ENCODE assay signal across 28 cellular contexts in genomic region chr5:159982421-159983173, GRCh38.
"Had no signal": no experiment of that assay in that cellular context is flagged by ENCODE, and none has a peak within 500 bp of the region (broad histone marks: within the 10 kb centered on the region; RNA-seq: fewer than 3 reads in every experiment).

No MANE protein-coding gene starts in this region.

- H3K27ac ChIP-seq: hepatocyte, right lobe of liver, thoracic aorta had no signal

- H3K4me3 ChIP-seq: hepatocyte, right lobe of liver, thoracic aorta had no signal

- H2AFZ ChIP-seq: hepatocyte had no signal

- H3K4me1 ChIP-seq: right lobe of liver had no signal

- H3K4me3 Mint-ChIP-seq: activated B cell treated with CpG ODN at 0.5 μM for 24 hours; activated CD4-positive, alpha-beta T cell treated with anti-CD3 and anti-CD28 coated beads for 36 hours; activated naive CD8-positive, alpha-beta T cell treated with anti-CD3 and anti-CD28 coated beads for 36 hours; activated T-cell treated with anti-CD3 and anti-CD28 coated beads, Interleukin-2, amount 50 U/mL, for 24 hours; activated T-helper 17 cell treated with anti-CD3 and anti-CD28 coated beads, Interleukin-2, amount 50 U/mL, for 72 hours; endodermal cell; immature natural killer cell; memory B cell; nephron; stimulated activated naive B cell treated with anti-CD40 and anti-IgM and Interleukin-4, amounts not matched to agents 10 μg/mL and 1 μg/mL and 100 μg/mL, for 72 hours; T-helper 1 cell treated with Interleukin-12 subunit alpha and Interleukin-12 subunit beta and Interleukin-4 antibody, amounts not matched to agents 30 μg/mL and 1 μg/mL, for 36 hours; type B pancreatic cell had no signal

- H3K27ac Mint-ChIP-seq: activated B cell treated with CpG ODN at 0.5 μM for 24 hours; activated CD4-positive, alpha-beta T cell treated with anti-CD3 and anti-CD28 coated beads for 36 hours; activated naive CD8-positive, alpha-beta T cell treated with anti-CD3 and anti-CD28 coated beads for 36 hours; activated T-cell treated with anti-CD3 and anti-CD28 coated beads, Interleukin-2, amount 50 U/mL, for 24 hours; activated T-helper 17 cell treated with anti-CD3 and anti-CD28 coated beads, Interleukin-2, amount 50 U/mL, for 72 hours; endodermal cell; immature natural killer cell; memory B cell; nephron; stimulated activated naive B cell treated with anti-CD40 and anti-IgM and Interleukin-4, amounts not matched to agents 10 μg/mL and 1 μg/mL and 100 μg/mL, for 72 hours; T-helper 1 cell treated with Interleukin-12 subunit alpha and Interleukin-12 subunit beta and Interleukin-4 antibody, amounts not matched to agents 30 μg/mL and 1 μg/mL, for 36 hours; type B pancreatic cell had no signal

- FAIRE-seq: small intestine had no signal

- H3K36me3 ChIP-seq: right lobe of liver, thoracic aorta had no signal

- H3K36me3 Mint-ChIP-seq: activated naive CD8-positive, alpha-beta T cell treated with anti-CD3 and anti-CD28 coated beads for 36 hours; immature natural killer cell; memory B cell; stimulated activated naive B cell treated with anti-CD40 and anti-IgM and Interleukin-4, amounts not matched to agents 10 μg/mL and 1 μg/mL and 100 μg/mL, for 72 hours; type B pancreatic cell had no signal

- H3K79me2 ChIP-seq: hepatocyte had no signal

- DNase-seq: activated B cell treated with CpG ODN at 0.5 μM for 24 hours; activated CD4-positive, alpha-beta T cell treated with anti-CD3 and anti-CD28 coated beads for 36 hours; activated CD4-positive, alpha-beta T cell treated with anti-CD3 and anti-CD28 coated beads, Interleukin-2, amount 50 U/mL, for 4 hours; activated CD8-positive, alpha-beta memory T cell treated with anti-CD3 and anti-CD28 coated beads for 24 hours; activated CD8-positive, alpha-beta memory T cell treated with anti-CD3 and anti-CD28 coated beads, Interleukin-2, amount 50 U/mL, for 4 hours; activated naive CD4-positive, alpha-beta T cell; activated naive CD8-positive, alpha-beta T cell treated with anti-CD3 and anti-CD28 coated beads for 36 hours; activated T-cell treated with anti-CD3 and anti-CD28 coated beads, Interleukin-2, amount 50 U/mL, for 24 hours; cerebellar nuclear complex; cortex of kidney; endodermal cell; foreskin melanocyte; glutamatergic neuron; immature natural killer cell; nucleus accumbens; right lobe of liver; small intestine; stimulated activated CD4-positive, alpha-beta T cell treated with anti-CD3 and anti-CD28 coated beads, Interleukin-2, amount 100 ng/mL, for 48 hours; stimulated activated CD8-positive, alpha-beta memory T cell treated with anti-CD3 and anti-CD28 coated beads, Interleukin-4, amount 100 ng/mL, for 48 hours; stimulated activated naive B cell treated with anti-CD40 and anti-IgM and Interleukin-4, amounts not matched to agents 10 μg/mL and 1 μg/mL and 100 μg/mL, for 72 hours; T1000 had no signal

- H3K27me3 ChIP-seq: right lobe of liver had no signal

- H3K9me3 ChIP-seq: right lobe of liver, thoracic aorta had no signal

- H3K4me2 ChIP-seq: hepatocyte had no signal

- H3K9me3 Mint-ChIP-seq: activated B cell treated with CpG ODN at 0.5 μM for 24 hours; activated naive CD8-positive, alpha-beta T cell treated with anti-CD3 and anti-CD28 coated beads for 36 hours; activated T-cell treated with anti-CD3 and anti-CD28 coated beads, Interleukin-2, amount 50 U/mL, for 24 hours; activated T-helper 17 cell treated with anti-CD3 and anti-CD28 coated beads, Interleukin-2, amount 50 U/mL, for 72 hours; immature natural killer cell; memory B cell; nephron; stimulated activated naive B cell treated with anti-CD40 and anti-IgM and Interleukin-4, amounts not matched to agents 10 μg/mL and 1 μg/mL and 100 μg/mL, for 72 hours; T-helper 1 cell treated with Interleukin-12 subunit alpha and Interleukin-12 subunit beta and Interleukin-4 antibody, amounts not matched to agents 30 μg/mL and 1 μg/mL, for 36 hours; type B pancreatic cell had no signal

- H3K4me1 Mint-ChIP-seq: activated naive CD8-positive, alpha-beta T cell treated with anti-CD3 and anti-CD28 coated beads for 36 hours; activated T-helper 17 cell treated with anti-CD3 and anti-CD28 coated beads, Interleukin-2, amount 50 U/mL, for 72 hours; immature natural killer cell; memory B cell; nephron had no signal

- ATAC-seq: activated CD4-positive, alpha-beta T cell treated with anti-CD3 and anti-CD28 coated beads for 36 hours; activated T-helper 17 cell treated with anti-CD3 and anti-CD28 coated beads, Interleukin-2, amount 50 U/mL, for 72 hours; right lobe of liver; stimulated activated naive B cell treated with anti-CD40 and anti-IgM and Interleukin-4, amounts not matched to agents 10 μg/mL and 1 μg/mL and 100 μg/mL, for 72 hours had no signal
